In the genomic region with DNA sequence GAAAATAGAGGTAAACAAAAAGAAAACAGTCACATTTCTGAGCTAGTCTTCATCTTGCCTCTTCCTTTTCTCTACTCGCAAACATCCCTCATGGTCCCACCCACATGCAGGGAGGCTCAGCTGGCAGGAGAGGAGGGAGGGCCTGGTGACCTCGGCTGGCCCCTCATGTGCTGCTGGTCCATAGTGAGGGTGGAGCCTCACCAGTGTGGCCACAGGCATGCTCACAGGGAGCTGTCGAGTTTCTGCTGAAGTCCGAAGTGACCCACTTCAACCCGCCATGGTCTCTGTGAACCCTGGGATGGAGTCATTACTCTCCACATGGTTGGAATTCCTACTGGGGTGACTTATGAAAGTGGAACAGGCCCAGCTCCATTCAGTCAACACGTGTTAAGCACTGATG, we compare ENCODE assay signal across 2 cellular contexts.
TF ChIP-seq lines count a peak whose summit lies in the region.

No MANE protein-coding gene starts in this region.

TF ChIP-seq in H1, 55 proteins besides CTCF, POLR2A, EP300 and RAD21:
- TF ChIP-seq SRF (IDR thresholded peaks at IDR 0.05; ENCODE audit: low read depth, low read length), result no peak
- TF ChIP-seq MAX (IDR thresholded peaks at IDR 0.05), result 0 out of 2 replicates have a peak, but pooled peaks have one; percentile 17
TF ChIP-seq in H1: peak in this region for 1.

TF ChIP-seq in HEK293T, 16 proteins besides CTCF, POLR2A, EP300 and RAD21:
- no peak for TF ChIP-seq TARDBP (IDR thresholded peaks at IDR 0.05)
- no peak for TF ChIP-seq FOXK2 (IDR thresholded peaks at IDR 0.05)
- no peak for TF ChIP-seq FOXM1 (IDR thresholded peaks at IDR 0.05; ENCODE audit: borderline replicate concordance)
- no peak for TF ChIP-seq LEF1 (IDR thresholded peaks at IDR 0.05; ENCODE audit: borderline replicate concordance)
- TF ChIP-seq L3MBTL2 (conservative IDR thresholded peaks at IDR 0.05), result no peak
- no peak for TF ChIP-seq BHLHE40 (IDR thresholded peaks at IDR 0.05; ENCODE audit: borderline replicate concordance)
- TF ChIP-seq ELF4 (IDR thresholded peaks at IDR 0.05), result no peak
- TF ChIP-seq ARNT (IDR thresholded peaks at IDR 0.05), result no peak
- TF ChIP-seq, protein P1, sequence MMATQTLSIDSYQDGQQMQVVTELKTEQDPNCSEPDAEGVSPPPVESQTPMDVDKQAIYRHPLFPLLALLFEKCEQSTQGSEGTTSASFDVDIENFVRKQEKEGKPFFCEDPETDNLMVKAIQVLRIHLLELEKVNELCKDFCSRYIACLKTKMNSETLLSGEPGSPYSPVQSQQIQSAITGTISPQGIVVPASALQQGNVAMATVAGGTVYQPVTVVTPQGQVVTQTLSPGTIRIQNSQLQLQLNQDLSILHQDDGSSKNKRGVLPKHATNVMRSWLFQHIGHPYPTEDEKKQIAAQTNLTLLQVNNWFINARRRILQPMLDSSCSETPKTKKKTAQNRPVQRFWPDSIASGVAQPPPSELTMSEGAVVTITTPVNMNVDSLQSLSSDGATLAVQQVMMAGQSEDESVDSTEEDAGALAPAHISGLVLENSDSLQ (IDR thresholded peaks at IDR 0.05), result no peak
- TF ChIP-seq SP1 (IDR thresholded peaks at IDR 0.05), result no peak
- TF ChIP-seq NFRKB (IDR thresholded peaks at IDR 0.05), result no peak
